ENCODE assay signal across 11 cellular contexts in the genomic region with DNA sequence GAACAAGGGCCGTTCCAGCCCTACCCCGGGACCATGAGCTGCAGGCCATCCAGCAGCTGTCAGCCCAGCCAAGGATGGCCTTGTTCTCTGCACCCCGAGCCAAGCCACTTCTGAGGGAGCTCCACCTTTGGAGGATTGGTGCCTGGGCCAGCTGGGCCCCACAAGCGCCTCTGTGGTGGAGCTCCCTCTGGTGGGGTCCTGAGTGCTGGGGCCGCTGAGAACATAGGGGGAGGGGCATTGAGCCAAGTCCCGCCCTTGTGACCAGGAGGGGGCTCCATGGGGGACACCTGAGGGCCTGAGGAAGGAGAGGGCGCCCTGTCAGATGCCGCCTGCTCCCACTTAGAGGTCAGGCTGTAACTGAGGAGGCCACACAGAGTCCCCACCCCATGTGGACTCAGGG. TPM values are rescaled to one million over a fixed set of nuclear protein-coding genes. Genes with fewer than 3 reads are reported as not detected.
DNase-seq lines count a peak whose midpoint lies in the region; ATAC-seq and TF ChIP-seq lines count a peak whose summit lies in the region.
"Had no signal": no experiment of that assay in that cellular context is flagged by ENCODE, and none has a peak within 500 bp of the region (broad histone marks: within the 10 kb centered on the region; RNA-seq: fewer than 3 reads in every experiment).

No MANE protein-coding gene starts in this region.

- H3K4me1 ChIP-seq in SJCRH30 = no peaks in the 10 kb centered on the region

- peaks cover 53% of the 10 kb centered on the region for H3K27me3 ChIP-seq in SJCRH30
- H3K27me3 ChIP-seq in kidney epithelial cell (ENCODE audit: control insufficient read depth, insufficient read depth, low read length) = peaks cover 69% of the 10 kb centered on the region

- peaks cover 5% of the 10 kb centered on the region for H3K4me1 Mint-ChIP-seq in osteocyte (ENCODE audit: unreplicated experiment)

- no peak overlapping the region for H3K4me3 ChIP-seq in HFF-Myc (replicated peaks; ENCODE audit: low read depth, low read length)
- no peak overlapping the region for H3K4me3 ChIP-seq in SJCRH30
- H3K4me3 ChIP-seq in kidney epithelial cell (ENCODE audit: low read depth, low read length) = no peak overlapping the region
- H3K4me3 ChIP-seq: dorsolateral prefrontal cortex had no signal

- no peaks in the 10 kb centered on the region for H3K36me3 Mint-ChIP-seq in osteocyte (ENCODE audit: unreplicated experiment)

- H3K36me3 ChIP-seq in SJCRH30 (no peaks in the 10 kb centered on the region), kidney epithelial cell (ENCODE audit: control insufficient read depth, insufficient read depth, low read length) (no peaks in the 10 kb centered on the region)

- TF ChIP-seq CTCF in HFF-Myc (IDR thresholded peaks at IDR 0.05; ENCODE audit: low read depth, low read length, missing control alignments) = peak; percentile 38
- peak; percentile 31 for TF ChIP-seq CTCF in kidney epithelial cell (IDR thresholded peaks at IDR 0.05; ENCODE audit: insufficient read depth, low read length, poor library complexity, severe bottlenecking)
- TF ChIP-seq CTCF in osteocyte (IDR thresholded peaks at IDR 0.05) = no peak

- H3K27me3 Mint-ChIP-seq in osteocyte (ENCODE audit: unreplicated experiment) = peaks cover 47% of the 10 kb centered on the region

- H3K9me3 Mint-ChIP-seq in osteocyte (ENCODE audit: unreplicated experiment) = no peaks in the 10 kb centered on the region

- H3K27ac ChIP-seq in SJCRH30 = no peak overlapping the region
- H3K27ac ChIP-seq: dorsolateral prefrontal cortex had no signal

- DNase-seq in DMS79 treated with DMSO at 0.1 percent for 48 hours (lab: John Stamatoyannopoulos, UW) (peak; percentile 25), DMS79 (lab: John Stamatoyannopoulos, UW) (no peak), HFF-Myc (ENCODE audit: extremely low read depth, low read depth) (no peak), SJCRH30 (peak; percentile 54 to 63), kidney epithelial cell (ENCODE audit: low read depth) (no peak), osteocyte (ENCODE audit: extremely low spot score, unreplicated experiment) (no peak)
- DNase-seq: dorsolateral prefrontal cortex, head of caudate nucleus, small intestine had no signal

- no peak overlapping the region for H3K4me3 Mint-ChIP-seq in osteocyte (ENCODE audit: unreplicated experiment)

- H3K9me3 ChIP-seq in SJCRH30 (replicated peaks) = no peaks in the 10 kb centered on the region; the same call in 1 of the 2 replicates

- H3K27ac Mint-ChIP-seq in osteocyte (ENCODE audit: unreplicated experiment) = no peak overlapping the region

- no peak for ATAC-seq in GM21825 (IDR thresholded peaks at IDR 0.05; ENCODE audit: unreplicated experiment)
- ATAC-seq in GM18867 (IDR thresholded peaks at IDR 0.05; ENCODE audit: unreplicated experiment) = no peak

RNA-seq across cellular contexts. Expression of gene YTHDF1, which starts 43.2 kb away (rescaled TPM):
- 83.2 and 84.4 TPM in 2 replicates for total RNA-seq in SJCRH30 (2014; rRNA removed; shearing (Covaris generic))
- total RNA-seq in kidney epithelial cell = 54.3 and 54.8 TPM in 2 replicates
- total RNA-seq in osteocyte = 44.9 and 46.8 TPM in 2 replicates

Comparison
In these comparisons a context has a peak if more than half of its experiments do, and no peak if none do; other contexts are left out.
1. DNase-seq: peak in DMS79 treated with DMSO at 0.1 percent for 48 hours (single experiment) and SJCRH30 (2 of 2); none in DMS79 (single experiment), HFF-Myc (single experiment), kidney epithelial cell (single experiment) and osteocyte (single experiment).